Comparison of ENCODE assay signal across 9 cellular contexts in genomic region chr20:33095902-33096584, GRCh38. TPM values are rescaled to one million over a fixed set of nuclear protein-coding genes. Genes with fewer than 3 reads are reported as not detected.
DNase-seq lines count a peak whose midpoint lies in the region; TF ChIP-seq lines count a peak whose summit lies in the region.
"Not testable (repeated sequence)": the region's sequence is repeated elsewhere in the genome, so short reads cannot be mapped to it uniquely, and the experiment has no call there.
"Had no signal": no experiment of that assay in that cellular context is flagged by ENCODE, and none has a peak within 500 bp of the region (broad histone marks: within the 10 kb centered on the region; RNA-seq: fewer than 3 reads in every experiment).

No MANE protein-coding gene starts in this region.

- DNase-seq in ACHN (peak; percentile 57), NB4 (ENCODE audit: low read depth) (peak; percentile 79), OCI-M2 (lab: John Stamatoyannopoulos, UW; ENCODE audit: unreplicated experiment) (peak; percentile 51), dorsolateral prefrontal cortex (peak in 9 of 10 donors; percentile 37 to 85 (median 54)), iris pigment epithelial cell (ENCODE audit: low read depth) (peak; percentile 55)
- DNase-seq in activated CD8-positive, alpha-beta memory T cell treated with anti-CD3 and anti-CD28 coated beads, Interleukin-2, amount 50 U/mL, for 1 hour (ENCODE audit: extremely low read depth), result peak; percentile 5
- not testable (repeated sequence) for DNase-seq in sigmoid colon

- not testable (repeated sequence) for H3K4me3 ChIP-seq in NB4 (ENCODE audit: low read depth, low read length); dorsolateral prefrontal cortex; sigmoid colon

- 43 to 50% methylated on average over 6 of the region's 6 CpGs for WGBS in sigmoid colon, 2 donors

- H3K9me3 ChIP-seq in sigmoid colon, result not testable (repeated sequence)

- not testable (repeated sequence) for TF ChIP-seq POLR2A in NB4 (IDR thresholded peaks at IDR 0.05; ENCODE audit: extremely low read depth, insufficient read length); sigmoid colon (IDR thresholded peaks at IDR 0.05)

- not testable (repeated sequence) for H3K27me3 ChIP-seq in dorsolateral prefrontal cortex, sigmoid colon

- H3K4me1 ChIP-seq in sigmoid colon, result not testable (repeated sequence)

- not testable (repeated sequence) for TF ChIP-seq EP300 in sigmoid colon (IDR thresholded peaks at IDR 0.05)

- not testable (repeated sequence) for H3K27ac ChIP-seq in dorsolateral prefrontal cortex, sigmoid colon

- TF ChIP-seq CTCF in GM12873 (IDR thresholded peaks at IDR 0.05; ENCODE audit: insufficient read depth, low read depth, low read length, missing control alignments) (peak; percentile 84), NB4 (IDR thresholded peaks at IDR 0.05; ENCODE audit: low read depth, low read length) (peak; percentile 95), dorsolateral prefrontal cortex (IDR thresholded peaks at IDR 0.05 in 54 of 56, conservative IDR thresholded peaks at IDR 0.05 in 2 of 56; ENCODE audit: low read depth in 1 of 56, partially characterized antibody in 56 of 56) (peak; percentile 51 to 98 (median 90)), sigmoid colon (IDR thresholded peaks at IDR 0.05) (peak in 3 of 4 experiments; percentile 19 to 39 (median 21))

- H3K36me3 ChIP-seq in sigmoid colon, result not testable (repeated sequence)

- intact Hi-C loops in dorsolateral prefrontal cortex (cut with DNase I), result loop anchor here (1.0 to 10.0 kb wide), 6 partner anchors 194 to 304 kb away; no protein-coding TSS in a partner anchor
- intact Hi-C loops in sigmoid colon (cut with DNase I), result loop anchor here (10.0 kb wide), 1 partner anchor 191 kb away; no protein-coding TSS in a partner anchor

- in situ Hi-C loops in ACHN (cut with HindIII; ENCODE audit: low pct_ligation_motif_present, low pct_unique_long_range_greater_than_20kb, low sequenced_read_pairs), result not testable (repeated sequence)

RNA-seq across cellular contexts. Expression of gene BPIFB4, which starts 16.6 kb away (rescaled TPM):
- 1 to 10 TPM in 1 of 120 experiments, under 1 TPM in 1, not detected in 118; 0.30 to 1.1 TPM for total RNA-seq in dorsolateral prefrontal cortex
- not detected for total RNA-seq in sigmoid colon
- polyA plus RNA-seq in sigmoid colon, result not detected
- polyA plus RNA-seq: esophagus had no signal

RNA-seq across cellular contexts. Expression of gene BPIFB3, which starts 42.3 kb away (rescaled TPM):
- not detected for total RNA-seq in dorsolateral prefrontal cortex
- total RNA-seq in sigmoid colon, result not detected
- polyA plus RNA-seq in sigmoid colon, result not detected
- polyA plus RNA-seq: esophagus had no signal

Comparison
In these comparisons a context has a peak if more than half of its experiments do, and no peak if none do; other contexts are left out.
1. CTCF ChIP-seq: peak in every context shown above with its lines; median percentile 95 in NB4; 90 in dorsolateral prefrontal cortex; 84 in GM12873; 21 in sigmoid colon.